In genomic region chr2:42101641-42102605, GRCh38 we compare ENCODE assay signal across 1 cellular context.
TF ChIP-seq lines count a peak whose summit lies in the region.

No MANE protein-coding gene starts in this region.

TF ChIP-seq in HepG2, 621 proteins besides CTCF, POLR2A, EP300 and RAD21 (continued from another document and continues in another):
- TF ChIP-seq GTF3A (CRISPR knock-in tag; conservative IDR thresholded peaks at IDR 0.05), result no peak
- peak; percentile 84 for TF ChIP-seq HOXA3 (CRISPR knock-in tag; IDR thresholded peaks at IDR 0.05)
- no peak for TF ChIP-seq ZNF263 (CRISPR knock-in tag; IDR thresholded peaks at IDR 0.05)
- TF ChIP-seq ZFP36L1 (CRISPR knock-in tag; IDR thresholded peaks at IDR 0.05), result no peak
- no peak for TF ChIP-seq KMT2A (CRISPR knock-in tag; IDR thresholded peaks at IDR 0.05)
- TF ChIP-seq SKIL (CRISPR knock-in tag; IDR thresholded peaks at IDR 0.05; ENCODE audit: borderline replicate concordance), result no peak; the same call in 1 of the 2 replicates
- TF ChIP-seq REXO4 (CRISPR knock-in tag; IDR thresholded peaks at IDR 0.05; ENCODE audit: borderline replicate concordance), result no peak
- TF ChIP-seq ZNF12 (CRISPR knock-in tag; IDR thresholded peaks at IDR 0.05), result no peak
- no peak for TF ChIP-seq TOE1 (CRISPR knock-in tag; IDR thresholded peaks at IDR 0.05)
- peak; percentile 95 for TF ChIP-seq ATF7 (IDR thresholded peaks at IDR 0.05)
- peak; percentile 97 for TF ChIP-seq ATF7 (CRISPR knock-in tag; IDR thresholded peaks at IDR 0.05)
- peak; percentile 50; the same call in 1 of the 2 replicates for TF ChIP-seq RCOR2 (CRISPR knock-in tag; IDR thresholded peaks at IDR 0.05)
- no peak for TF ChIP-seq E2F2 (CRISPR knock-in tag; IDR thresholded peaks at IDR 0.05; ENCODE audit: borderline replicate concordance)
- TF ChIP-seq PHF20 (CRISPR knock-in tag; IDR thresholded peaks at IDR 0.05), result no peak
- TF ChIP-seq ZNF446 (CRISPR knock-in tag; IDR thresholded peaks at IDR 0.05), result no peak
- peak; percentile 39; the same call in 1 of the 3 replicates for TF ChIP-seq MXI1 (IDR thresholded peaks at IDR 0.05; ENCODE audit: borderline replicate concordance, low read depth, low read length)
- TF ChIP-seq ZFY (CRISPR knock-in tag; IDR thresholded peaks at IDR 0.05), result 0 out of 2 replicates have a peak, but pooled peaks have one; percentile 32
- peak; percentile 86 for TF ChIP-seq ZBTB33 (CRISPR knock-in tag; IDR thresholded peaks at IDR 0.05)
- no peak for TF ChIP-seq ZNF615 (CRISPR knock-in tag; IDR thresholded peaks at IDR 0.05; ENCODE audit: borderline replicate concordance)
- no peak for TF ChIP-seq CSRNP2 (CRISPR knock-in tag; conservative IDR thresholded peaks at IDR 0.05; ENCODE audit: low read depth)
- TF ChIP-seq FOXO1 (CRISPR knock-in tag; IDR thresholded peaks at IDR 0.05), result 0 out of 2 replicates have a peak, but pooled peaks have one; percentile 11
- TF ChIP-seq MEIS1 (CRISPR knock-in tag; IDR thresholded peaks at IDR 0.05; ENCODE audit: borderline replicate concordance), result 0 out of 2 replicates have a peak, but pooled peaks have one; percentile 32
- TF ChIP-seq ZNF747 (CRISPR knock-in tag; IDR thresholded peaks at IDR 0.05; ENCODE audit: borderline replicate concordance), result 0 out of 2 replicates have a peak, but pooled peaks have one; percentile 40
- TF ChIP-seq ZNF383 (CRISPR knock-in tag; IDR thresholded peaks at IDR 0.05; ENCODE audit: borderline replicate concordance), result no peak
- no peak for TF ChIP-seq PRDM4 (CRISPR knock-in tag; IDR thresholded peaks at IDR 0.05; ENCODE audit: borderline replicate concordance)
- TF ChIP-seq ZBTB21 (CRISPR knock-in tag; IDR thresholded peaks at IDR 0.05), result peak; percentile 71; the same call in 1 of the 2 replicates
- no peak for TF ChIP-seq NR1H2 (CRISPR knock-in tag; IDR thresholded peaks at IDR 0.05; ENCODE audit: borderline replicate concordance, low read depth)
- TF ChIP-seq SP1 (IDR thresholded peaks at IDR 0.05), result no peak
- no peak for TF ChIP-seq SP1 (CRISPR knock-in tag; IDR thresholded peaks at IDR 0.05)
- no peak for TF ChIP-seq SMARCC2 (IDR thresholded peaks at IDR 0.05)
- TF ChIP-seq TRAFD1 (CRISPR knock-in tag; IDR thresholded peaks at IDR 0.05; ENCODE audit: borderline replicate concordance), result peak; percentile 59; the same call in 1 of the 2 replicates
- TF ChIP-seq IKZF1 (IDR thresholded peaks at IDR 0.05), result no peak
- TF ChIP-seq FOXP4 (CRISPR knock-in tag; IDR thresholded peaks at IDR 0.05), result peak; percentile 79
- peak; percentile 72 for TF ChIP-seq ADNP (CRISPR knock-in tag; IDR thresholded peaks at IDR 0.05)
- no peak for TF ChIP-seq PAF1 (CRISPR knock-in tag; IDR thresholded peaks at IDR 0.05)
- TF ChIP-seq ZNF780A (CRISPR knock-in tag; IDR thresholded peaks at IDR 0.05), result no peak
- no peak for TF ChIP-seq TCF12 (IDR thresholded peaks at IDR 0.05)
- peak; percentile 85 for TF ChIP-seq TCF12 (CRISPR knock-in tag; IDR thresholded peaks at IDR 0.05)
- no peak for TF ChIP-seq ZNF317 (CRISPR knock-in tag; IDR thresholded peaks at IDR 0.05)
- no peak for TF ChIP-seq ZNF644 (CRISPR knock-in tag; IDR thresholded peaks at IDR 0.05; ENCODE audit: low read depth)
- TF ChIP-seq ZZZ3 (CRISPR knock-in tag; IDR thresholded peaks at IDR 0.05; ENCODE audit: borderline replicate concordance), result 0 out of 2 replicates have a peak, but pooled peaks have one; percentile 40
- no peak; the same call in 1 of the 2 replicates for TF ChIP-seq ZNF776 (CRISPR knock-in tag; IDR thresholded peaks at IDR 0.05)
- no peak for TF ChIP-seq HNRNPK (IDR thresholded peaks at IDR 0.05; ENCODE audit: low read depth, low read length, poor library complexity, severe bottlenecking)
- no peak for TF ChIP-seq ZSCAN30 (CRISPR knock-in tag; IDR thresholded peaks at IDR 0.05)
- TF ChIP-seq FOXC1 (CRISPR knock-in tag; IDR thresholded peaks at IDR 0.05; ENCODE audit: borderline replicate concordance), result peak; percentile 84; the same call in 1 of the 2 replicates
- no peak for TF ChIP-seq SMAD3 (CRISPR knock-in tag; IDR thresholded peaks at IDR 0.05)
- no peak for TF ChIP-seq ZNF577 (CRISPR knock-in tag; IDR thresholded peaks at IDR 0.05; ENCODE audit: borderline replicate concordance, low read depth)
- TF ChIP-seq ZNF354B (CRISPR knock-in tag; IDR thresholded peaks at IDR 0.05), result no peak
- TF ChIP-seq ZMAT3 (CRISPR knock-in tag; conservative IDR thresholded peaks at IDR 0.05), result no peak; the same call in none of the 2 replicates
- TF ChIP-seq GLI4 (CRISPR knock-in tag; IDR thresholded peaks at IDR 0.05; ENCODE audit: borderline replicate concordance), result no peak; the same call in 1 of the 2 replicates
- TF ChIP-seq ZNF414 (CRISPR knock-in tag; IDR thresholded peaks at IDR 0.05), result peak; percentile 78; the same call in 1 of the 2 replicates
- no peak for TF ChIP-seq SUZ12 (IDR thresholded peaks at IDR 0.05; ENCODE audit: low read depth, low read length)
- TF ChIP-seq ZNF558 (CRISPR knock-in tag; IDR thresholded peaks at IDR 0.05; ENCODE audit: borderline replicate concordance), result no peak
- TF ChIP-seq ZNF713 (CRISPR knock-in tag; IDR thresholded peaks at IDR 0.05), result no peak
- TF ChIP-seq THRA (CRISPR knock-in tag; IDR thresholded peaks at IDR 0.05; ENCODE audit: borderline replicate concordance), result no peak
- TF ChIP-seq ZKSCAN8 (CRISPR knock-in tag; IDR thresholded peaks at IDR 0.05; ENCODE audit: borderline replicate concordance), result peak; percentile 44; the same call in 1 of the 2 replicates
- TF ChIP-seq ZNF143 (CRISPR knock-in tag; IDR thresholded peaks at IDR 0.05), result peak; percentile 39; the same call in 1 of the 2 replicates
- TF ChIP-seq CBFB (CRISPR knock-in tag; IDR thresholded peaks at IDR 0.05), result no peak
